Comparison of ENCODE assay signal across 9 cellular contexts in genomic region chr15:98799461-98799971, GRCh38.
DNase-seq lines count a peak whose midpoint lies in the region; ATAC-seq, FAIRE-seq and TF ChIP-seq lines count a peak whose summit lies in the region.
"Had no signal": no experiment of that assay in that cellular context is flagged by ENCODE, and none has a peak within 500 bp of the region (broad histone marks: within the 10 kb centered on the region; RNA-seq: fewer than 3 reads in every experiment).

No MANE protein-coding gene starts in this region.

- POLR2A ChIA-PET in H1 (lab: Charles Lee; ENCODE audit: partially characterized antibody), result interaction anchor here (1.2 to 2.0 kb wide), 7 partner anchors 9 to 152 kb away, joined by 3 to 8 read pairs (median 5); no protein-coding TSS in a partner anchor

- TF ChIP-seq RAD21 in H1 (IDR thresholded peaks at IDR 0.05 in 1 of 2, conservative IDR thresholded peaks at IDR 0.05 in 1 of 2; ENCODE audit: low read depth in 2 of 2, low read length in 2 of 2), result no peak

- H4K5ac ChIP-seq in H1 (ENCODE audit: insufficient read length, low read depth, low read length), result no peak overlapping the region

- 15% methylated on average over 9 of the region's 9 CpGs; no CpG with 5 or more reads in 1 of the 2 experiments for WGBS in H1 (ENCODE audit: extremely low coverage in 1 of 2, insufficient coverage in 1 of 2, insufficient read length in 1 of 2, insufficient replicate concordance in 2 of 2, low coverage in 1 of 2, low lambda C conversion rate in 2 of 2, missing lambda C conversion rate in 1 of 2), 2 experiments

- H3K4me3 ChIP-seq in H1 (ENCODE audit: extremely low read depth in 1 of 4, insufficient read depth in 2 of 4, low read depth in 3 of 4, low read length in 4 of 4) (peak overlapping the region in 3 of 4 experiments; percentile 17 to 53 (median 24); a peak in 5 of 8 replicates), neutrophil (ENCODE audit: low read depth in 1 of 2, low read length in 1 of 2) (no peak overlapping the region)

- H4K20me1 ChIP-seq in H1 (replicated peaks in 1 of 2; ENCODE audit: control insufficient read depth in 1 of 2, insufficient read depth in 2 of 2, low read length in 2 of 2), result peaks cover 34 to 35% of the 10 kb centered on the region in 2 experiments

- no peak for TF ChIP-seq POLR2A in H1 (IDR thresholded peaks at IDR 0.05; ENCODE audit: control extremely low read depth in 1 of 2, low read depth in 2 of 2, low read length in 2 of 2)

- no peak overlapping the region for H2BK15ac ChIP-seq in H1 (ENCODE audit: low read length)

- H3K27ac ChIP-seq in H1 (ENCODE audit: low read depth, low read length) (0 out of 2 replicates have a peak overlapping the region, but pooled peaks have one; percentile 31), neutrophil (peak overlapping the region; percentile 66)

- H4K8ac ChIP-seq in H1 (ENCODE audit: extremely low read depth, insufficient read depth, low read length), result no peak overlapping the region

- FAIRE-seq in H1 (lab: Jason Lieb, UNC), result peak; percentile 42
- FAIRE-seq: colon had no signal

- peaks cover 21 to 54% (median 43%) of the 10 kb centered on the region in 4 experiments for H3K4me1 ChIP-seq in H1 (replicated peaks in 1 of 4; ENCODE audit: control insufficient read depth in 3 of 4, insufficient read depth in 4 of 4, low read length in 3 of 4)
- peaks cover 37 to 40% of the 10 kb centered on the region in 2 experiments for H3K4me1 ChIP-seq in neutrophil (ENCODE audit: control insufficient read depth in 1 of 2, insufficient read depth in 1 of 2, low read depth in 1 of 2, low read length in 1 of 2)

- H3K4me2 ChIP-seq in H1 (ENCODE audit: insufficient read depth in 1 of 2, low read depth in 2 of 2, low read length in 2 of 2), result peak overlapping the region; percentile 70 to 96

- TF ChIP-seq CTCF in H1 (IDR thresholded peaks at IDR 0.05; ENCODE audit: control extremely low read depth in 1 of 3, insufficient read depth in 1 of 3, low read depth in 1 of 3, low read length in 3 of 3) (no peak), neutrophil (IDR thresholded peaks at IDR 0.05) (no peak)

- H3K79me2 ChIP-seq in H1 (ENCODE audit: control insufficient read depth in 1 of 2, insufficient read depth in 2 of 2, low read length in 2 of 2), result peaks cover 7 to 82% of the 10 kb centered on the region in 2 experiments; a peak in 3 of 4 replicates

- no peak overlapping the region for H2AK5ac ChIP-seq in H1 (ENCODE audit: low read depth, low read length)

- CTCF ChIA-PET in H1 (lab: Charles Lee; ENCODE audit: partially characterized antibody), result interaction anchor here (0.7 to 5.2 kb wide), 10 partner anchors 8 to 140 kb away, joined by 3 to 36 read pairs (median 4); no protein-coding TSS in a partner anchor

- H3K36me3 ChIP-seq in H1 (ENCODE audit: control insufficient read depth in 2 of 4, insufficient read depth in 4 of 4, low read length in 3 of 4) (no peaks in the 10 kb centered on the region), neutrophil (no peaks in the 10 kb centered on the region)

- H3K27me3 ChIP-seq in H1 (replicated peaks in 1 of 4; ENCODE audit: control insufficient read depth in 3 of 4, extremely low read depth in 1 of 4, insufficient read depth in 3 of 4, low read length in 3 of 4) (no peaks in the 10 kb centered on the region), neutrophil (no peaks in the 10 kb centered on the region)

- H2BK20ac ChIP-seq in H1 (ENCODE audit: low read length), result no peak overlapping the region; the same call in 1 of the 2 replicates

- TF ChIP-seq EP300 in H1 (IDR thresholded peaks at IDR 0.05; ENCODE audit: borderline replicate concordance in 1 of 2, low read depth in 2 of 2, low read length in 2 of 2), result no peak

- peak overlapping the region; percentile 64; the same call in 1 of the 2 replicates for H2BK12ac ChIP-seq in H1 (ENCODE audit: low read depth, low read length)

- H3K23me2 ChIP-seq in H1 (ENCODE audit: low read depth, low read length), result no peaks in the 10 kb centered on the region

- H3K23ac ChIP-seq in H1 (ENCODE audit: insufficient read length), result no peak overlapping the region

- peak overlapping the region; percentile 57 for H2BK120ac ChIP-seq in H1 (replicated peaks; ENCODE audit: low read depth, low read length)

- H4K91ac ChIP-seq in H1 (replicated peaks; ENCODE audit: insufficient read length, low read length), result no peak overlapping the region

- H3K14ac ChIP-seq in H1 (ENCODE audit: insufficient read length), result no peak overlapping the region

- H3K4me1 Mint-ChIP-seq in stimulated activated effector memory CD8-positive, alpha-beta T cell treated with anti-CD3 and anti-CD28 coated beads, Interleukin-12 subunit alpha, Interleukin-12 subunit beta, amount 100 ng/mL, for 72 hours, result peaks cover 21% of the 10 kb centered on the region

- no peak for ATAC-seq in stimulated activated effector memory CD8-positive, alpha-beta T cell treated with anti-CD3 and anti-CD28 coated beads, Interleukin-12 subunit alpha, Interleukin-12 subunit beta, amount 100 ng/mL, for 72 hours
- ATAC-seq in HG03196 (IDR thresholded peaks at IDR 0.05; ENCODE audit: unreplicated experiment) (no peak), GM21381 (IDR thresholded peaks at IDR 0.05; ENCODE audit: unreplicated experiment) (no peak)

- H3K79me1 ChIP-seq in H1 (ENCODE audit: low read depth, low read length), result peaks cover 30% of the 10 kb centered on the region

- 0 out of 2 replicates have a peak overlapping the region, but pooled peaks have one; percentile 37 for H2BK5ac ChIP-seq in H1 (ENCODE audit: low read depth, low read length)

- H3K9me3 ChIP-seq in H1 (ENCODE audit: insufficient read depth in 2 of 2, low read depth in 1 of 2, low read length in 1 of 2) (no peaks in the 10 kb centered on the region), neutrophil (no peaks in the 10 kb centered on the region)

- H2AFZ ChIP-seq in H1 (ENCODE audit: low read length), result no peak overlapping the region

- no peak overlapping the region for H3K18ac ChIP-seq in H1 (ENCODE audit: extremely low read depth, low read length)

- DNase-seq in GM03348 (ENCODE audit: low spot score) (peak; percentile 31), NCI-H748 (lab: John Stamatoyannopoulos, UW; ENCODE audit: unreplicated experiment) (peak; percentile 54), H1 (ENCODE audit: low read depth in 1 of 2, low spot score in 2 of 2) (no peak)
- no peak for DNase-seq in stimulated activated effector memory CD8-positive, alpha-beta T cell treated with anti-CD3 and anti-CD28 coated beads, Interleukin-12 subunit alpha, Interleukin-12 subunit beta, amount 100 ng/mL, for 72 hours (ENCODE audit: low spot score in 2 of 2)
- no peak for DNase-seq in activated CD8-positive, alpha-beta memory T cell treated with anti-CD3 and anti-CD28 coated beads, Interleukin-2, amount 50 U/mL, for 48 hours

- H3K36me3 Mint-ChIP-seq in stimulated activated effector memory CD8-positive, alpha-beta T cell treated with anti-CD3 and anti-CD28 coated beads, Interleukin-12 subunit alpha, Interleukin-12 subunit beta, amount 100 ng/mL, for 72 hours, result no peaks in the 10 kb centered on the region

- H3K9me3 Mint-ChIP-seq in stimulated activated effector memory CD8-positive, alpha-beta T cell treated with anti-CD3 and anti-CD28 coated beads, Interleukin-12 subunit alpha, Interleukin-12 subunit beta, amount 100 ng/mL, for 72 hours, result no peaks in the 10 kb centered on the region

- no peak overlapping the region for H3K56ac ChIP-seq in H1 (replicated peaks; ENCODE audit: insufficient read length, low read depth, low read length)

- no peak overlapping the region for H3K27ac Mint-ChIP-seq in stimulated activated effector memory CD8-positive, alpha-beta T cell treated with anti-CD3 and anti-CD28 coated beads, Interleukin-12 subunit alpha, Interleukin-12 subunit beta, amount 100 ng/mL, for 72 hours

- H3K4me3 Mint-ChIP-seq in stimulated activated effector memory CD8-positive, alpha-beta T cell treated with anti-CD3 and anti-CD28 coated beads, Interleukin-12 subunit alpha, Interleukin-12 subunit beta, amount 100 ng/mL, for 72 hours, result no peak overlapping the region

- no peak overlapping the region for H3K4ac ChIP-seq in H1 (replicated peaks; ENCODE audit: insufficient read length, low read depth, low read length)

- H3K9ac ChIP-seq in H1 (replicated peaks in 1 of 4; ENCODE audit: extremely low read depth in 1 of 4, low read depth in 3 of 4, low read length in 3 of 4), result no peak overlapping the region

TF ChIP-seq in H1, 55 proteins besides CTCF, POLR2A, EP300 and RAD21:
- TF ChIP-seq SIN3A (conservative IDR thresholded peaks at IDR 0.05 in 1 of 2, IDR thresholded peaks at IDR 0.05 in 1 of 2; ENCODE audit: low read depth in 1 of 2, low read length in 2 of 2) (peak in 1 of 2 experiments; percentile 76; a peak in 1 of 4 replicates), CEBPB (IDR thresholded peaks at IDR 0.05; ENCODE audit: low read depth, low read length) (peak; percentile 80), POU5F1 (IDR thresholded peaks at IDR 0.05; ENCODE audit: low read depth, low read length) (no peak), ASH2L (IDR thresholded peaks at IDR 0.05; ENCODE audit: low read length) (peak; percentile 25)

Comparison
In these comparisons a context has a peak if more than half of its experiments do, and no peak if none do; other contexts are left out.
1. DNase-seq: peak in GM03348 (single experiment) and NCI-H748 (single experiment); none in H1 (0 of 2), stimulated activated effector memory CD8-positive, alpha-beta T cell treated with anti-CD3 and anti-CD28 coated beads, Interleukin-12 subunit alpha, Interleukin-12 subunit beta, amount 100 ng/mL, for 72 hours (0 of 2) and activated CD8-positive, alpha-beta memory T cell treated with anti-CD3 and anti-CD28 coated beads, Interleukin-2, amount 50 U/mL, for 48 hours (single experiment).
2. H3K4me3 ChIP-seq: peak in H1 (3 of 4); none in neutrophil (0 of 2).